Comparison of ENCODE assay signal across 1 cellular context in the genomic region with DNA sequence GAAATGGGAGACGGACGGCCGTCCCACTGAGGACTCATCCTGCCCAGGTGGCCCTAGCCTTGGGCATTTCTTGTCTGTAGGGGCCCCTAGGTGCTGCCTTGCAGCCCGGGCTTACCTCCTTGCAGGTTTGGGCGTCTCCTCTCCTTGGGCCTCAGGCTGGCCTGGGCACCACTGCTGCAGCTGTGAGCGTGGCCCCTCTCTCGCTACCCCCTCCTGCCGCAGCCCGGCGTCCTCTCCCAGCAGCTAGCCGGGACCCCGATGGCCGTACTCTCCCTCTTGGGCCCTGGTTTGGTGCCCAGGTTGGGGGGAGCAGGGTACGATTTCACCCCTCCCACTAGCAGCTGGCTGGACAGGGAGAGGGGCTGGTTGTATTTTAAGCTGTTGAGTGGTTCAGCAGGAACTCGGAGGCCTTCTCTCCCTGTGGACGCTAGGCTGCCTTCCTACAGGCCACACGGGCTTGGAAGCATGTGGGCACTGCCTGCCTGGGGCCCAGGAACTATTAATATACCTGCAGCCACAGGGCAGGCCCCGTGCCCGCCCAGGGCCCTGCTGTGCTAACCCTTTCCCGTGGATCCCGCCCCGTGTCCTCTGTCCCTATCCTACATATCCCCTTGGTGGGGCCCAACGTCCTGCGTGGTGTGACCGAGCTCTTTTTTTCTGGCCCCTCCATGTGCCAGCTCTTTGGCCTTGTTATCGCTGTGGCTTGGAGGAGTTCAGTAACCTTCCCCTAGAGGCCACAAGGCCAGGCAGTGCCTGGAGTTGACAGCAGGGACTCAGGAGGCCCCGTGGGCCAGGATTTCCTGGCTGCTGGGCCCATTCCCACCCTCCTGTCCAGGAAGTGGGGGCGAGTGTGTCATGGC.
TF ChIP-seq lines count a peak whose summit lies in the region.

No MANE protein-coding gene starts in this region.

TF ChIP-seq in HCT116, 20 proteins besides CTCF, POLR2A, EP300 and RAD21:
- TF ChIP-seq SRF (IDR thresholded peaks at IDR 0.05; ENCODE audit: low read depth) = no peak
- no peak for TF ChIP-seq JUND (IDR thresholded peaks at IDR 0.05)
- TF ChIP-seq CBX3 (IDR thresholded peaks at IDR 0.05; ENCODE audit: low read depth) = no peak
- no peak for TF ChIP-seq ELF1 (IDR thresholded peaks at IDR 0.05; ENCODE audit: borderline replicate concordance, low read depth)
- no peak for TF ChIP-seq EZH2phosphoT487 (IDR thresholded peaks at IDR 0.05; ENCODE audit: borderline replicate concordance)
- no peak for TF ChIP-seq SP1 (IDR thresholded peaks at IDR 0.05; ENCODE audit: low read depth)
- no peak for TF ChIP-seq EGR1 (IDR thresholded peaks at IDR 0.05; ENCODE audit: low read depth)
- no peak for TF ChIP-seq FOSL1 (IDR thresholded peaks at IDR 0.05; ENCODE audit: low read depth)
- no peak for TF ChIP-seq ZFX (IDR thresholded peaks at IDR 0.05)
- TF ChIP-seq ATF3 (IDR thresholded peaks at IDR 0.05) = no peak
- TF ChIP-seq SIN3A (IDR thresholded peaks at IDR 0.05; ENCODE audit: low read depth) = no peak
- no peak for TF ChIP-seq CEBPB (IDR thresholded peaks at IDR 0.05; ENCODE audit: low read depth)
- no peak for TF ChIP-seq POLR2AphosphoS5 (IDR thresholded peaks at IDR 0.05; ENCODE audit: low read depth, low read length)
TF ChIP-seq in HCT116: peak in this region for 0.
